Comparison of ENCODE assay signal across 10 cellular contexts in genomic region chr12:132505105-132505851, GRCh38. TPM values are rescaled to one million over a fixed set of nuclear protein-coding genes. Genes with fewer than 3 reads are reported as not detected.
A peak's percentile ranks its signal among the peaks of the same experiment; 100 is the strongest.
DNase-seq lines count a peak whose midpoint lies in the region; ATAC-seq and TF ChIP-seq lines count a peak whose summit lies in the region.
"Had no signal": no experiment of that assay in that cellular context is flagged by ENCODE, and none has a peak within 500 bp of the region (broad histone marks: within the 10 kb centered on the region; RNA-seq: fewer than 3 reads in every experiment).

No MANE protein-coding gene starts in this region.

- H3K4me1 Mint-ChIP-seq in activated T-helper 17 cell treated with anti-CD3 and anti-CD28 coated beads, Interleukin-2, amount 50 U/mL, for 72 hours = peaks cover 5% of the 10 kb centered on the region
- peaks cover 46 to 49% of the 10 kb centered on the region in 2 donors for H3K4me1 Mint-ChIP-seq in immature natural killer cell
- H3K4me1 Mint-ChIP-seq in stimulated activated memory B cell treated with anti-CD40 and anti-IgM and Interleukin-4, amounts not matched to agents 10 μg/mL and 1 μg/mL and 100 μg/mL, for 72 hours = peaks cover 69% of the 10 kb centered on the region

- no peaks in the 10 kb centered on the region for H3K36me3 Mint-ChIP-seq in activated T-helper 17 cell treated with anti-CD3 and anti-CD28 coated beads, Interleukin-2, amount 50 U/mL, for 72 hours (ENCODE audit: low read depth)
- H3K36me3 Mint-ChIP-seq in immature natural killer cell = no peaks in the 10 kb centered on the region
- no peaks in the 10 kb centered on the region for H3K36me3 Mint-ChIP-seq in stimulated activated memory B cell treated with anti-CD40 and anti-IgM and Interleukin-4, amounts not matched to agents 10 μg/mL and 1 μg/mL and 100 μg/mL, for 72 hours

- H3K4me3 ChIP-seq in NB4 (ENCODE audit: low read depth, low read length) = peak overlapping the region; percentile 49

- H3K27ac Mint-ChIP-seq in activated T-helper 17 cell treated with anti-CD3 and anti-CD28 coated beads, Interleukin-2, amount 50 U/mL, for 72 hours = peak overlapping the region; percentile 46
- peak overlapping the region; percentile 61 to 91 (median 81) for H3K27ac Mint-ChIP-seq in immature natural killer cell
- H3K27ac Mint-ChIP-seq in stimulated activated memory B cell treated with anti-CD40 and anti-IgM and Interleukin-4, amounts not matched to agents 10 μg/mL and 1 μg/mL and 100 μg/mL, for 72 hours = peak overlapping the region; percentile 50

- no peak for TF ChIP-seq CTCF in NB4 (IDR thresholded peaks at IDR 0.05; ENCODE audit: low read depth, low read length)

- DNase-seq in NB4 (ENCODE audit: low read depth) = peak; percentile 63
- no peak for DNase-seq in immature natural killer cell
- no peak for DNase-seq in HEK293T (ENCODE audit: extremely low spot score)
- no peak for DNase-seq in NCI-H748 (lab: John Stamatoyannopoulos, UW; ENCODE audit: unreplicated experiment)
- no peak for DNase-seq in NAMALWA (ENCODE audit: low spot score)
- DNase-seq: EL, NCI-H146 had no signal

- H3K9me3 Mint-ChIP-seq in activated T-helper 17 cell treated with anti-CD3 and anti-CD28 coated beads, Interleukin-2, amount 50 U/mL, for 72 hours = no peaks in the 10 kb centered on the region
- no peaks in the 10 kb centered on the region for H3K9me3 Mint-ChIP-seq in immature natural killer cell
- no peaks in the 10 kb centered on the region for H3K9me3 Mint-ChIP-seq in stimulated activated memory B cell treated with anti-CD40 and anti-IgM and Interleukin-4, amounts not matched to agents 10 μg/mL and 1 μg/mL and 100 μg/mL, for 72 hours
- H3K9me3 Mint-ChIP-seq: T-helper 1 cell treated with Interleukin-12 subunit alpha and Interleukin-12 subunit beta and Interleukin-4 antibody, amounts not matched to agents 30 μg/mL and 1 μg/mL, for 36 hours had no signal

- no peak for TF ChIP-seq POLR2A in NB4 (IDR thresholded peaks at IDR 0.05; ENCODE audit: extremely low read depth, insufficient read length)

- POLR2A ChIA-PET in HEK293T (lab: Yijun Ruan, JAX) = no interaction called here

- H3K27me3 Mint-ChIP-seq in activated T-helper 17 cell treated with anti-CD3 and anti-CD28 coated beads, Interleukin-2, amount 50 U/mL, for 72 hours = no peaks in the 10 kb centered on the region
- peaks cover 0 to 11% (median 4%) of the 10 kb centered on the region in 3 donors for H3K27me3 Mint-ChIP-seq in immature natural killer cell (ENCODE audit: low read depth in 3 of 3)
- no peaks in the 10 kb centered on the region for H3K27me3 Mint-ChIP-seq in stimulated activated memory B cell treated with anti-CD40 and anti-IgM and Interleukin-4, amounts not matched to agents 10 μg/mL and 1 μg/mL and 100 μg/mL, for 72 hours

- CTCF ChIA-PET in HEK293T (lab: Yijun Ruan, JAX) = no interaction called here

- H3K4me3 Mint-ChIP-seq in activated T-helper 17 cell treated with anti-CD3 and anti-CD28 coated beads, Interleukin-2, amount 50 U/mL, for 72 hours = no peak overlapping the region
- H3K4me3 Mint-ChIP-seq in immature natural killer cell = peak overlapping the region in 1 of 5 donors; percentile 51
- no peak overlapping the region for H3K4me3 Mint-ChIP-seq in stimulated activated memory B cell treated with anti-CD40 and anti-IgM and Interleukin-4, amounts not matched to agents 10 μg/mL and 1 μg/mL and 100 μg/mL, for 72 hours
- H3K4me3 Mint-ChIP-seq: T-helper 1 cell treated with Interleukin-12 subunit alpha and Interleukin-12 subunit beta and Interleukin-4 antibody, amounts not matched to agents 30 μg/mL and 1 μg/mL, for 36 hours had no signal

- no peak for ATAC-seq in activated T-helper 17 cell treated with anti-CD3 and anti-CD28 coated beads, Interleukin-2, amount 50 U/mL, for 72 hours (replicated peaks)
- ATAC-seq in stimulated activated memory B cell treated with anti-CD40 and anti-IgM and Interleukin-4, amounts not matched to agents 10 μg/mL and 1 μg/mL and 100 μg/mL, for 72 hours = no peak

TF ChIP-seq in HEK293T, 16 proteins besides CTCF, POLR2A, EP300 and RAD21:
- TF ChIP-seq NFRKB (IDR thresholded peaks at IDR 0.05) = no peak
- TF ChIP-seq CTBP1 (IDR thresholded peaks at IDR 0.05; ENCODE audit: borderline replicate concordance) = no peak
- TF ChIP-seq FOXK2 (IDR thresholded peaks at IDR 0.05) = no peak
- no peak for TF ChIP-seq SUZ12 (IDR thresholded peaks at IDR 0.05)
- TF ChIP-seq ZNF384 (IDR thresholded peaks at IDR 0.05) = no peak
- no peak for TF ChIP-seq SP1 (IDR thresholded peaks at IDR 0.05)
- no peak for TF ChIP-seq FOXM1 (IDR thresholded peaks at IDR 0.05; ENCODE audit: borderline replicate concordance)
- TF ChIP-seq TARDBP (IDR thresholded peaks at IDR 0.05) = no peak
- TF ChIP-seq, protein P1, sequence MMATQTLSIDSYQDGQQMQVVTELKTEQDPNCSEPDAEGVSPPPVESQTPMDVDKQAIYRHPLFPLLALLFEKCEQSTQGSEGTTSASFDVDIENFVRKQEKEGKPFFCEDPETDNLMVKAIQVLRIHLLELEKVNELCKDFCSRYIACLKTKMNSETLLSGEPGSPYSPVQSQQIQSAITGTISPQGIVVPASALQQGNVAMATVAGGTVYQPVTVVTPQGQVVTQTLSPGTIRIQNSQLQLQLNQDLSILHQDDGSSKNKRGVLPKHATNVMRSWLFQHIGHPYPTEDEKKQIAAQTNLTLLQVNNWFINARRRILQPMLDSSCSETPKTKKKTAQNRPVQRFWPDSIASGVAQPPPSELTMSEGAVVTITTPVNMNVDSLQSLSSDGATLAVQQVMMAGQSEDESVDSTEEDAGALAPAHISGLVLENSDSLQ (IDR thresholded peaks at IDR 0.05) = no peak
- TF ChIP-seq ARNT (IDR thresholded peaks at IDR 0.05) = no peak
- no peak for TF ChIP-seq ELF4 (IDR thresholded peaks at IDR 0.05)
- no peak for TF ChIP-seq FOXA1 (IDR thresholded peaks at IDR 0.05)
- no peak for TF ChIP-seq LEF1 (IDR thresholded peaks at IDR 0.05; ENCODE audit: borderline replicate concordance)
- TF ChIP-seq L3MBTL2 (conservative IDR thresholded peaks at IDR 0.05) = no peak
- TF ChIP-seq HDGF (IDR thresholded peaks at IDR 0.05; ENCODE audit: borderline replicate concordance) = no peak
- TF ChIP-seq BHLHE40 (IDR thresholded peaks at IDR 0.05; ENCODE audit: borderline replicate concordance) = no peak

RNA-seq across cellular contexts. Expression of gene FBRSL1, which starts 15.3 kb away (rescaled TPM):
- total RNA-seq in activated T-helper 17 cell treated with anti-CD3 and anti-CD28 coated beads, Interleukin-2, amount 50 U/mL, for 72 hours = 10 to 100 TPM; 34.7 to 38.7 TPM
- under 1 TPM in 2 of 3 donors, not detected in 1; 0.54 to 0.63 TPM for polyA plus RNA-seq in immature natural killer cell
